Comparison of ENCODE assay signal across 2 cellular contexts in the genomic region with DNA sequence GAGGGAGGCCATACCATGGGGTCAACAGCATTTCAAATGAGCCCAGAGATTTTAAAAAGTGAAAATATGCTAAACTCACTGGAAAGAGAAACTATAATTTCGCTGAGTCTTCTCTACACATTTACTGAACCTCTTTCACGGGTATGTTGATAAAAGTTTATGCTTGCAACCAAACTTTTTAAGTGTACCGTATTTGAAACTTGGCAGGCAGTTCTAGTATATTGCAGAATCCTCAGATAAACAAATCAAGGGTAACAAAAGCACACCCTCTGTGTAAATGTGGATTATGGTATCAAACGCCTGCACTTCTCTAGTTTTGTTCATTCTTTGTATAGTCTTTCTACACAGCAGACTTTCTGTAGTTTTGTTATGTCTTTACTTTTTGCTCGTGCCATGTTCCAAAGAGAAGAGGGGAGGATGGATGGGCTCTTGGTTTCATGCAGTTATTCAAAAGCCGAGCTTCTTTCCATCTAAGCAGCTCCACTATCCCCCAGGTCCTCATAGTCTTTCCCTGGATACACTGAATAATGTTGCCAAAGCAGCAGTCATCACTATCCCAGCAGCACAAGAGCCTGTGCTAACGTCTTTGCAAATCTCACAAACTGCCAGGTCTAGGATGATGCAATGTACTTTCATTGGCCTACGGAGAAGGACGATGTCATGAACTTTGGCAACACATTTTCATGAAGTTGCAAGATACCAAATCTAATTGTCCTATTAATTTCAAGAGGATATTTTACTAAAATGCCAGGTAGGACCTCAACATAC.
TF ChIP-seq lines count a peak whose summit lies in the region.

No MANE protein-coding gene starts in this region.

TF ChIP-seq in HCT116, 20 proteins besides CTCF, POLR2A, EP300 and RAD21:
- peak; percentile 78 for TF ChIP-seq CEBPB (IDR thresholded peaks at IDR 0.05; ENCODE audit: low read depth)
- no peak for TF ChIP-seq FOSL1 (IDR thresholded peaks at IDR 0.05; ENCODE audit: low read depth)
- TF ChIP-seq, protein P1, sequence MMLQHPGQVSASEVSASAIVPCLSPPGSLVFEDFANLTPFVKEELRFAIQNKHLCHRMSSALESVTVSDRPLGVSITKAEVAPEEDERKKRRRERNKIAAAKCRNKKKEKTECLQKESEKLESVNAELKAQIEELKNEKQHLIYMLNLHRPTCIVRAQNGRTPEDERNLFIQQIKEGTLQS (IDR thresholded peaks at IDR 0.05), result peak; percentile 71; the same call in 1 of the 2 replicates
- TF ChIP-seq SIN3A (IDR thresholded peaks at IDR 0.05; ENCODE audit: low read depth), result no peak
- peak; percentile 36; the same call in 1 of the 2 replicates for TF ChIP-seq POLR2AphosphoS5 (IDR thresholded peaks at IDR 0.05; ENCODE audit: low read depth, low read length)
- TF ChIP-seq SP1 (IDR thresholded peaks at IDR 0.05; ENCODE audit: low read depth), result peak; percentile 47
TF ChIP-seq in HCT116: peak in this region for 4.

TF ChIP-seq in K562, 482 proteins besides CTCF, POLR2A, EP300 and RAD21:
- TF ChIP-seq ZNF584 (CRISPR knock-in tag; IDR thresholded peaks at IDR 0.05; ENCODE audit: low read depth) (no peak), RBM15 (IDR thresholded peaks at IDR 0.05; ENCODE audit: insufficient read depth, low read length) (no peak), CEBPG (CRISPR knock-in tag; IDR thresholded peaks at IDR 0.05) (no peak), CEBPG (tag; conservative IDR thresholded peaks at IDR 0.05 in 1 of 2, IDR thresholded peaks at IDR 0.05 in 1 of 2) (peak; percentile 62 to 84), ZNF75A (CRISPR knock-in tag; IDR thresholded peaks at IDR 0.05) (no peak), ZNF639 (CRISPR knock-in tag; conservative IDR thresholded peaks at IDR 0.05 in 1 of 2, IDR thresholded peaks at IDR 0.05 in 1 of 2) (no peak), ZNF263 (CRISPR knock-in tag; IDR thresholded peaks at IDR 0.05; ENCODE audit: borderline replicate concordance) (no peak), ZNF436 (CRISPR knock-in tag; IDR thresholded peaks at IDR 0.05) (no peak), SPI1 (IDR thresholded peaks at IDR 0.05; ENCODE audit: borderline replicate concordance, low read depth, low read length) (no peak), CEBPB (tag; IDR thresholded peaks at IDR 0.05) (peak; percentile 27; the same call in 1 of the 2 replicates), POLR3A (IDR thresholded peaks at IDR 0.05; ENCODE audit: borderline replicate concordance, extremely low read depth, insufficient read depth, insufficient read length) (no peak), CBX1 (IDR thresholded peaks at IDR 0.05; ENCODE audit: low read depth) (no peak), TSC22D4 (tag; IDR thresholded peaks at IDR 0.05) (no peak), SMAD1 (IDR thresholded peaks at IDR 0.05; ENCODE audit: low read depth, low read length, partially characterized antibody) (no peak), ZNF316 (IDR thresholded peaks at IDR 0.05) (no peak), ZNF644 (tag; IDR thresholded peaks at IDR 0.05; ENCODE audit: low read depth) (no peak), E2F1 (CRISPR knock-in tag; IDR thresholded peaks at IDR 0.05) (no peak), PHB (CRISPR knock-in tag; IDR thresholded peaks at IDR 0.05) (no peak), GABPA (tag; conservative IDR thresholded peaks at IDR 0.05; ENCODE audit: low read depth) (no peak), PHF8 (IDR thresholded peaks at IDR 0.05; ENCODE audit: borderline replicate concordance, low read length) (no peak)
- TF ChIP-seq, protein P2, sequence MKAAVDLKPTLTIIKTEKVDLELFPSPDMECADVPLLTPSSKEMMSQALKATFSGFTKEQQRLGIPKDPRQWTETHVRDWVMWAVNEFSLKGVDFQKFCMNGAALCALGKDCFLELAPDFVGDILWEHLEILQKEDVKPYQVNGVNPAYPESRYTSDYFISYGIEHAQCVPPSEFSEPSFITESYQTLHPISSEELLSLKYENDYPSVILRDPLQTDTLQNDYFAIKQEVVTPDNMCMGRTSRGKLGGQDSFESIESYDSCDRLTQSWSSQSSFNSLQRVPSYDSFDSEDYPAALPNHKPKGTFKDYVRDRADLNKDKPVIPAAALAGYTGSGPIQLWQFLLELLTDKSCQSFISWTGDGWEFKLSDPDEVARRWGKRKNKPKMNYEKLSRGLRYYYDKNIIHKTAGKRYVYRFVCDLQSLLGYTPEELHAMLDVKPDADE (conservative IDR thresholded peaks at IDR 0.05; ENCODE audit: control insufficient read depth, low read depth, low read length), result no peak
- TF ChIP-seq, protein P3, sequence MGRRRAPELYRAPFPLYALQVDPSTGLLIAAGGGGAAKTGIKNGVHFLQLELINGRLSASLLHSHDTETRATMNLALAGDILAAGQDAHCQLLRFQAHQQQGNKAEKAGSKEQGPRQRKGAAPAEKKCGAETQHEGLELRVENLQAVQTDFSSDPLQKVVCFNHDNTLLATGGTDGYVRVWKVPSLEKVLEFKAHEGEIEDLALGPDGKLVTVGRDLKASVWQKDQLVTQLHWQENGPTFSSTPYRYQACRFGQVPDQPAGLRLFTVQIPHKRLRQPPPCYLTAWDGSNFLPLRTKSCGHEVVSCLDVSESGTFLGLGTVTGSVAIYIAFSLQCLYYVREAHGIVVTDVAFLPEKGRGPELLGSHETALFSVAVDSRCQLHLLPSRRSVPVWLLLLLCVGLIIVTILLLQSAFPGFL (CRISPR knock-in tag; IDR thresholded peaks at IDR 0.05), result no peak
- TF ChIP-seq, protein P1 (IDR thresholded peaks at IDR 0.05), result peak; percentile 79
- TF ChIP-seq, protein P1 (CRISPR knock-in tag; conservative IDR thresholded peaks at IDR 0.05), result no peak
- TF ChIP-seq, protein P4, sequence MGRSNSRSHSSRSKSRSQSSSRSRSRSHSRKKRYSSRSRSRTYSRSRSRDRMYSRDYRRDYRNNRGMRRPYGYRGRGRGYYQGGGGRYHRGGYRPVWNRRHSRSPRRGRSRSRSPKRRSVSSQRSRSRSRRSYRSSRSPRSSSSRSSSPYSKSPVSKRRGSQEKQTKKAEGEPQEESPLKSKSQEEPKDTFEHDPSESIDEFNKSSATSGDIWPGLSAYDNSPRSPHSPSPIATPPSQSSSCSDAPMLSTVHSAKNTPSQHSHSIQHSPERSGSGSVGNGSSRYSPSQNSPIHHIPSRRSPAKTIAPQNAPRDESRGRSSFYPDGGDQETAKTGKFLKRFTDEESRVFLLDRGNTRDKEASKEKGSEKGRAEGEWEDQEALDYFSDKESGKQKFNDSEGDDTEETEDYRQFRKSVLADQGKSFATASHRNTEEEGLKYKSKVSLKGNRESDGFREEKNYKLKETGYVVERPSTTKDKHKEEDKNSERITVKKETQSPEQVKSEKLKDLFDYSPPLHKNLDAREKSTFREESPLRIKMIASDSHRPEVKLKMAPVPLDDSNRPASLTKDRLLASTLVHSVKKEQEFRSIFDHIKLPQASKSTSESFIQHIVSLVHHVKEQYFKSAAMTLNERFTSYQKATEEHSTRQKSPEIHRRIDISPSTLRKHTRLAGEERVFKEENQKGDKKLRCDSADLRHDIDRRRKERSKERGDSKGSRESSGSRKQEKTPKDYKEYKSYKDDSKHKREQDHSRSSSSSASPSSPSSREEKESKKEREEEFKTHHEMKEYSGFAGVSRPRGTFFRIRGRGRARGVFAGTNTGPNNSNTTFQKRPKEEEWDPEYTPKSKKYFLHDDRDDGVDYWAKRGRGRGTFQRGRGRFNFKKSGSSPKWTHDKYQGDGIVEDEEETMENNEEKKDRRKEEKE (IDR thresholded peaks at IDR 0.05; ENCODE audit: borderline replicate concordance in 1 of 2, control insufficient read depth in 1 of 2, low read depth in 2 of 2, low read length in 1 of 2), result no peak
- TF ChIP-seq, protein P5, sequence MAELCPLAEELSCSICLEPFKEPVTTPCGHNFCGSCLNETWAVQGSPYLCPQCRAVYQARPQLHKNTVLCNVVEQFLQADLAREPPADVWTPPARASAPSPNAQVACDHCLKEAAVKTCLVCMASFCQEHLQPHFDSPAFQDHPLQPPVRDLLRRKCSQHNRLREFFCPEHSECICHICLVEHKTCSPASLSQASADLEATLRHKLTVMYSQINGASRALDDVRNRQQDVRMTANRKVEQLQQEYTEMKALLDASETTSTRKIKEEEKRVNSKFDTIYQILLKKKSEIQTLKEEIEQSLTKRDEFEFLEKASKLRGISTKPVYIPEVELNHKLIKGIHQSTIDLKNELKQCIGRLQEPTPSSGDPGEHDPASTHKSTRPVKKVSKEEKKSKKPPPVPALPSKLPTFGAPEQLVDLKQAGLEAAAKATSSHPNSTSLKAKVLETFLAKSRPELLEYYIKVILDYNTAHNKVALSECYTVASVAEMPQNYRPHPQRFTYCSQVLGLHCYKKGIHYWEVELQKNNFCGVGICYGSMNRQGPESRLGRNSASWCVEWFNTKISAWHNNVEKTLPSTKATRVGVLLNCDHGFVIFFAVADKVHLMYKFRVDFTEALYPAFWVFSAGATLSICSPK (IDR thresholded peaks at IDR 0.05; ENCODE audit: borderline replicate concordance), result no peak
